In genomic region chr3:197193755-197194154, GRCh38 we compare ENCODE assay signal across 7 cellular contexts.
DNase-seq lines count a peak whose midpoint lies in the region; FAIRE-seq and TF ChIP-seq lines count a peak whose summit lies in the region.
"Not testable (repeated sequence)": the region's sequence is repeated elsewhere in the genome, so short reads cannot be mapped to it uniquely, and the experiment has no call there.

No MANE protein-coding gene starts in this region.

- peaks cover 86% of the 10 kb centered on the region for H3F3A ChIP-seq in PC-9 (ENCODE audit: insufficient read depth, low read depth)

- DNase-seq in CD14-positive monocyte (ENCODE audit: low spot score) (peak; percentile 48), MV-4-11 (lab: John Stamatoyannopoulos, UW) (peak; percentile 37), amniotic epithelial cell (ENCODE audit: low read depth) (peak; percentile 36), fibroblast of mammary gland (ENCODE audit: low read depth) (peak; percentile 27), posterior vena cava (ENCODE audit: low spot score) (peak; percentile 12)
- DNase-seq in H54 (ENCODE audit: insufficient read length, low spot score); PC-9: not testable (repeated sequence)

- FAIRE-seq in H54 (lab: Jason Lieb, UNC), result peak; percentile 43

- H3K27me3 Mint-ChIP-seq in CD14-positive monocyte (ENCODE audit: low read depth in 3 of 3), result not testable (repeated sequence)

- peaks cover 13 to 22% of the 10 kb centered on the region in 2 donors for H3K36me3 Mint-ChIP-seq in CD14-positive monocyte

- POLR2A ChIA-PET in PC-9 (lab: Charles Lee; ENCODE audit: unreplicated experiment), result not testable (repeated sequence)

- not testable (repeated sequence) for H3K9me2 ChIP-seq in PC-9 (ENCODE audit: insufficient read depth)

- TSS peak; percentile 35 for BruUV-seq in PC-9 (replicated peaks; lab: Mats Ljungman, UMichigan)

- peaks cover 15% of the 10 kb centered on the region for H3K4me1 ChIP-seq in PC-9 (replicated peaks; ENCODE audit: insufficient read depth)

- TF ChIP-seq POLR2A in H54 (IDR thresholded peaks at IDR 0.05; ENCODE audit: low read depth, low read length), result not testable (repeated sequence)

- peaks cover 94% of the 10 kb centered on the region for H3K79me2 ChIP-seq in PC-9 (ENCODE audit: low read depth)

- intact Hi-C loops in CD14-positive monocyte (cut with micrococcal nuclease); PC-9 (cut with micrococcal nuclease; ENCODE audit: unreplicated experiment); posterior vena cava (cut with DNase I): not testable (repeated sequence)

- not testable (repeated sequence) for H3K9me3 ChIP-seq in PC-9 (ENCODE audit: insufficient read depth, low read depth)

- H3K27me3 ChIP-seq in PC-9 (ENCODE audit: insufficient read depth, low read depth), result not testable (repeated sequence)

- peaks cover 14% of the 10 kb centered on the region; the same call in 1 of the 2 replicates for H3K36me3 ChIP-seq in PC-9 (ENCODE audit: low read depth)

- TF ChIP-seq CTCF in CD14-positive monocyte (IDR thresholded peaks at IDR 0.05); PC-9 (conservative IDR thresholded peaks at IDR 0.05); fibroblast of mammary gland (conservative IDR thresholded peaks at IDR 0.05; ENCODE audit: control insufficient read depth, insufficient read depth, low read depth, low read length): not testable (repeated sequence)

- not testable (repeated sequence) for H3K4me1 Mint-ChIP-seq in CD14-positive monocyte

- peaks cover 81% of the 10 kb centered on the region for H4K20me1 ChIP-seq in PC-9 (ENCODE audit: insufficient read depth)

- peak overlapping the region in 5 of 7 donors; percentile 8 to 80 (median 43) for H3K27ac Mint-ChIP-seq in CD14-positive monocyte

- H3K9me3 Mint-ChIP-seq in CD14-positive monocyte, result not testable (repeated sequence)

- H2AFZ ChIP-seq in PC-9, result not testable (repeated sequence)

- not testable (repeated sequence) for H3K4me3 Mint-ChIP-seq in CD14-positive monocyte

- H3K4me2 ChIP-seq in PC-9, result not testable (repeated sequence)

- H3K4me3 ChIP-seq in PC-9; fibroblast of mammary gland (ENCODE audit: control insufficient read depth, low read depth, low read length): not testable (repeated sequence)

- CTCF ChIA-PET in PC-9 (lab: Charles Lee), result not testable (repeated sequence)

- H3K27ac ChIP-seq in PC-9, result not testable (repeated sequence)
